In the genomic region with DNA sequence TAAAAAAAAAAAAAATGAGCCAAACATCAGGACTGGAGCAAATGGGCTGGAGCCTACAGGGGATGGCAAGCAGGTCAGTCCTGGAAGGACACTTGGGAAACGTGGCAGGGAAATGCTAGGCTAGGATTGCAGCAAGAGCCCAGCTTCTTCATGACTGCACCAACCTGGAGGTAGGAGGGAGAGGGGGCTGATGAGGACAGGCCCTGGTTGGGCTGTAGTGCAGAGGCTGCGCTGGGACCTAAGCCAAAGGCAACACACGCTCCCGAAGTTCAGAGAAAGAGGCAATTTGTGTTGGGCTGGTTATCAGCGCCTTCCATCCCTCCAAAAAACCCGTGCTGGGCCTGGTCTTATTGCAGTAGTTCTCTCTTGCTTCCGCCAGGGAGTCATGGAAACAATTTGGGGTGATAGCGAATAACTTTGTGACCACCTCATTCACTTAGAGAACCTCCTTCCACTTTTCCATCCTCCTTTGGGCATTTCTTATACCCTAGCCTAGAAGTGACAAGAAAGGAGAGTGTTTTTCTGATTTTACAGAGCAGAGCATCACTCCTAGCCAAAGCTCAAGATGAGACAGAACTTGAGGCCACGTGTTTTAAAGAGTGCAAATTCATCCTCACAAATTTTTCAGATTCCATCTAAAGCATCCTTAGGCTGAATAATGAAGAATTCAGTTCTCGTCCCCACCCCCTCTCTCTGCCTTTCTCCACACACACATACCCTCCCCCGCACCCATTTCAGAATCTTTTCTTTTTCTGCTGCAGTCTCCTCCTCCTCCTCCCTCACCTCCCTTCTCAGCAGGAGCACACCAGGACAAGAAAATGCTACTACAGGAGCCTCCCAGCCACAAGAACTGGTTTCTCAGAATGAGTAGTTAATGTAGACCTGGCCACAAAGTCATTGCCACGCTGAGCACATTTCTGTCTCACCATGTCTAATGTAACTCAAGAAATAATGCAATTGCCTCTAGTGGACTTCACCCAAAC, we compare ENCODE assay signal across 12 cellular contexts.
A peak's percentile ranks its signal among the peaks of the same experiment; 100 is the strongest.
DNase-seq lines count a peak whose midpoint lies in the region; ATAC-seq and TF ChIP-seq lines count a peak whose summit lies in the region.
"Had no signal": no experiment of that assay in that cellular context is flagged by ENCODE, and none has a peak within 500 bp of the region (broad histone marks: within the 10 kb centered on the region; RNA-seq: fewer than 3 reads in every experiment).

No MANE protein-coding gene starts in this region.

- no peaks in the 10 kb centered on the region for H3K79me2 ChIP-seq in smooth muscle cell (ENCODE audit: low read depth)

- H3K9ac ChIP-seq in HUES48 (ENCODE audit: low read depth, low read length) (no peak overlapping the region), smooth muscle cell (ENCODE audit: low read depth) (no peak overlapping the region)

- 44% methylated on average over 12 of the region's 12 CpGs for WGBS in smooth muscle cell (ENCODE audit: low lambda C conversion rate)

- CTCF ChIA-PET in A673 (lab: Charles Lee) = no interaction called here

- H3F3A ChIP-seq in smooth muscle cell (ENCODE audit: low read depth) = no peaks in the 10 kb centered on the region

- peak; percentile 76 for DNase-seq in astrocyte of the hippocampus (ENCODE audit: low read depth, low spot score)
- DNase-seq in left ventricle myocardium superior = peak; percentile 71
- DNase-seq in smooth muscle cell (lab: John Stamatoyannopoulos, UW; ENCODE audit: unreplicated experiment) = no peak
- DNase-seq in A673 (ENCODE audit: low spot score) = no peak
- DNase-seq in NCI-H2081 (lab: John Stamatoyannopoulos, UW) = no peak
- DNase-seq: activated naive CD4-positive, alpha-beta T cell treated with anti-CD3 and anti-CD28 coated beads, Interleukin-2, amount 10 ng/mL, durations not matched to agents 7 days and 5 days; GOT3; NCI-H1417 treated with DMSO at 0.1 percent for 48 hours had no signal

- H3K4me3 ChIP-seq in HUES48 (ENCODE audit: low read depth, low read length) (no peak overlapping the region), smooth muscle cell (no peak overlapping the region), A673 (ENCODE audit: low read depth, low read length, poor library complexity, severe bottlenecking) (no peak overlapping the region)
- H3K4me3 ChIP-seq: skin epidermis had no signal

- H3K27ac ChIP-seq in HUES48 (ENCODE audit: low read depth, low read length) = peak overlapping the region; percentile 70
- no peak overlapping the region for H3K27ac ChIP-seq in smooth muscle cell (ENCODE audit: low read depth)
- no peak overlapping the region for H3K27ac ChIP-seq in A673 (ENCODE audit: low read depth, low read length, poor library complexity, severe bottlenecking)
- H3K27ac ChIP-seq: skin epidermis had no signal

- no TSS peak for BruUV-seq in A673 (replicated peaks; lab: Mats Ljungman, UMichigan)

- no peak for TF ChIP-seq CTCF in smooth muscle cell (IDR thresholded peaks at IDR 0.05; ENCODE audit: borderline replicate concordance, insufficient read depth, poor library complexity, severe bottlenecking)
- TF ChIP-seq CTCF in A673 (conservative IDR thresholded peaks at IDR 0.05; ENCODE audit: low read depth, low read length) = no peak

- POLR2A ChIA-PET in A673 (lab: Charles Lee; ENCODE audit: low non-redundant PET) = no interaction called here

- intact Hi-C loops in left ventricle myocardium superior (cut with micrococcal nuclease) = no loop called here
- intact Hi-C loops in A673 (cut with micrococcal nuclease; ENCODE audit: unreplicated experiment) = no loop called here

- H3K27me3 ChIP-seq in HUES48 (ENCODE audit: control insufficient read depth, insufficient read depth, low read length) (no peaks in the 10 kb centered on the region; the same call in 1 of the 2 replicates), smooth muscle cell (ENCODE audit: low read depth) (no peaks in the 10 kb centered on the region), A673 (replicated peaks; ENCODE audit: insufficient read depth, low read depth, low read length, poor library complexity) (no peaks in the 10 kb centered on the region)

- H3K4me1 ChIP-seq in HUES48 (ENCODE audit: control insufficient read depth, insufficient read depth, low read length) (peaks cover 40% of the 10 kb centered on the region), smooth muscle cell (ENCODE audit: low read depth) (peaks cover 29% of the 10 kb centered on the region), A673 (ENCODE audit: insufficient read depth, low read length, poor library complexity, severe bottlenecking) (peaks cover 13% of the 10 kb centered on the region)

- H3K36me3 ChIP-seq in HUES48 (ENCODE audit: control insufficient read depth, insufficient read depth, low read length) (no peaks in the 10 kb centered on the region), smooth muscle cell (ENCODE audit: low read depth) (no peaks in the 10 kb centered on the region), A673 (ENCODE audit: insufficient read depth, low read length, poor library complexity, severe bottlenecking) (no peaks in the 10 kb centered on the region)

- no peak overlapping the region for H2AFZ ChIP-seq in smooth muscle cell (ENCODE audit: low read depth)

- peak; percentile 90 for ATAC-seq in left ventricle myocardium superior
- ATAC-seq in HG03108 (IDR thresholded peaks at IDR 0.05; ENCODE audit: unreplicated experiment) = no peak
- ATAC-seq in HG02610 (IDR thresholded peaks at IDR 0.05; ENCODE audit: unreplicated experiment) = no peak

- peak overlapping the region; percentile 10 for H3K4me2 ChIP-seq in smooth muscle cell

- no peaks in the 10 kb centered on the region for H4K20me1 ChIP-seq in smooth muscle cell (ENCODE audit: low read depth)

- H3K9me3 ChIP-seq in HUES48 (ENCODE audit: control insufficient read depth, insufficient read depth, low read length) (no peaks in the 10 kb centered on the region), smooth muscle cell (replicated peaks; ENCODE audit: low read depth) (no peaks in the 10 kb centered on the region), A673 (ENCODE audit: low read depth, low read length, poor library complexity, severe bottlenecking) (no peaks in the 10 kb centered on the region)

Comparison
In these comparisons a context has a peak if more than half of its experiments do, and no peak if none do; other contexts are left out.
1. DNase-seq: peak in astrocyte of the hippocampus (single experiment) and left ventricle myocardium superior (single experiment); none in smooth muscle cell (single experiment), A673 (single experiment) and NCI-H2081 (0 of 2).